ENCODE assay signal across 8 cellular contexts in genomic region chr3:143119009-143119914, GRCh38. TPM values are rescaled to one million over a fixed set of nuclear protein-coding genes. Genes with fewer than 3 reads are reported as not detected.
DNase-seq lines count a peak whose midpoint lies in the region; ATAC-seq and TF ChIP-seq lines count a peak whose summit lies in the region.

A gene with protein sequence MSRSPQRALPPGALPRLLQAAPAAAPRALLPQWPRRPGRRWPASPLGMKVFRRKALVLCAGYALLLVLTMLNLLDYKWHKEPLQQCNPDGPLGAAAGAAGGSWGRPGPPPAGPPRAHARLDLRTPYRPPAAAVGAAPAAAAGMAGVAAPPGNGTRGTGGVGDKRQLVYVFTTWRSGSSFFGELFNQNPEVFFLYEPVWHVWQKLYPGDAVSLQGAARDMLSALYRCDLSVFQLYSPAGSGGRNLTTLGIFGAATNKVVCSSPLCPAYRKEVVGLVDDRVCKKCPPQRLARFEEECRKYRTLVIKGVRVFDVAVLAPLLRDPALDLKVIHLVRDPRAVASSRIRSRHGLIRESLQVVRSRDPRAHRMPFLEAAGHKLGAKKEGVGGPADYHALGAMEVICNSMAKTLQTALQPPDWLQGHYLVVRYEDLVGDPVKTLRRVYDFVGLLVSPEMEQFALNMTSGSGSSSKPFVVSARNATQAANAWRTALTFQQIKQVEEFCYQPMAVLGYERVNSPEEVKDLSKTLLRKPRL (plus strand): TSS chr3:143119771. CDS start chr3:143120817, 1,046 bp downstream.

- H3K27me3 ChIP-seq in DOHH2 (ENCODE audit: control insufficient read depth, low read length) (peaks cover 29% of the 10 kb centered on the region), SK-N-SH (ENCODE audit: insufficient read depth) (peaks cover 34% of the 10 kb centered on the region; the same call in 1 of the 2 replicates), trophoblast cell (ENCODE audit: insufficient read depth, low read length) (peaks cover 27% of the 10 kb centered on the region)

- H4K8ac ChIP-seq in trophoblast cell (ENCODE audit: low read depth, low read length) = no peak within 1 kb of the TSS

- H3K27ac Mint-ChIP-seq in activated naive CD8-positive, alpha-beta T cell treated with anti-CD3 and anti-CD28 coated beads, Interleukin-2, amount 10 ng/mL, durations not matched to agents 7 days and 5 days = peak within 1 kb of the TSS; percentile 76
- peak within 1 kb of the TSS; percentile 29 for H3K27ac Mint-ChIP-seq in type B pancreatic cell

- TF ChIP-seq EP300 in Ishikawa (IDR thresholded peaks at IDR 0.05; ENCODE audit: borderline replicate concordance) (0 out of 2 replicates have a peak, but pooled peaks have one; percentile 9), SK-N-SH (IDR thresholded peaks at IDR 0.05; ENCODE audit: borderline replicate concordance in 1 of 2, low read depth in 1 of 2, low read length in 1 of 2) (no peak)

- H3K79me1 ChIP-seq in trophoblast cell (ENCODE audit: low read length) = no peaks in the 10 kb centered on the region

- DNase-seq in SK-N-SH (peak; percentile 94), cardiac septum (ENCODE audit: low spot score) (peak; percentile 87), trophoblast cell (peak; percentile 55 to 72), type B pancreatic cell (ENCODE audit: extremely low spot score, unreplicated experiment) (peak; percentile 84)
- DNase-seq in activated naive CD8-positive, alpha-beta T cell treated with anti-CD3 and anti-CD28 coated beads, Interleukin-2, amount 10 ng/mL, durations not matched to agents 7 days and 5 days = peak; percentile 82

- no peak for TF ChIP-seq CTCF in DOHH2 (IDR thresholded peaks at IDR 0.05; ENCODE audit: low read depth, low read length, poor library complexity, severe bottlenecking)
- TF ChIP-seq CTCF in SK-N-SH (IDR thresholded peaks at IDR 0.05) = no peak
- peak; percentile 35 for TF ChIP-seq CTCF in type B pancreatic cell (conservative IDR thresholded peaks at IDR 0.05)

- no peak within 1 kb of the TSS for H2BK12ac ChIP-seq in trophoblast cell (ENCODE audit: low read length)

- intact Hi-C loops in cardiac septum (cut with DNase I) = no loop called here

- peak within 1 kb of the TSS; percentile 98 for H2AFZ ChIP-seq in SK-N-SH (ENCODE audit: low read depth)
- H2AFZ ChIP-seq in trophoblast cell (ENCODE audit: insufficient read depth, low read length, poor library complexity) = peak within 1 kb of the TSS; percentile 86

- H3F3A ChIP-seq in DOHH2 (ENCODE audit: control insufficient read depth, insufficient read depth) (peaks cover 7% of the 10 kb centered on the region; the same call in 1 of the 2 replicates), SK-N-SH (replicated peaks; ENCODE audit: insufficient read depth) (peaks cover 3% of the 10 kb centered on the region)

- CTCF ChIA-PET in SK-N-SH (lab: Yijun Ruan, JAX) = no interaction called here

- POLR2A ChIA-PET in SK-N-SH (lab: Yijun Ruan, JAX) = no interaction called here
- POLR2A ChIA-PET in activated naive CD8-positive, alpha-beta T cell treated with anti-CD3 and anti-CD28 coated beads, Interleukin-2, amount 10 ng/mL, durations not matched to agents 7 days and 5 days (lab: Charles Lee) = interaction anchor here (2.8 kb wide), 1 partner anchor 52 kb away, joined by 11 read pairs; no protein-coding TSS in a partner anchor

- H3K79me2 ChIP-seq in DOHH2 (ENCODE audit: control insufficient read depth, low read length) (no peaks in the 10 kb centered on the region), SK-N-SH (ENCODE audit: insufficient read depth) (no peaks in the 10 kb centered on the region), trophoblast cell (ENCODE audit: control insufficient read depth, insufficient read depth, low read length, poor library complexity) (no peaks in the 10 kb centered on the region)

- TF ChIP-seq RAD21 in Ishikawa (IDR thresholded peaks at IDR 0.05; ENCODE audit: low read depth) (no peak), SK-N-SH (IDR thresholded peaks at IDR 0.05; ENCODE audit: low read length) (no peak)

- H4K91ac ChIP-seq in trophoblast cell (ENCODE audit: low read depth, low read length) = no peak within 1 kb of the TSS

- no peak within 1 kb of the TSS for H2BK120ac ChIP-seq in trophoblast cell (ENCODE audit: insufficient read depth, low read length, poor library complexity)

- no peak within 1 kb of the TSS for H4K12ac ChIP-seq in trophoblast cell (ENCODE audit: low read depth, low read length)

- H3K9ac ChIP-seq in SK-N-SH (peak within 1 kb of the TSS; percentile 61; the same call in 1 of the 2 replicates), trophoblast cell (ENCODE audit: low read length) (peak within 1 kb of the TSS; percentile 74)

- no peak within 1 kb of the TSS for H3K23ac ChIP-seq in trophoblast cell (ENCODE audit: low read length)

- no peaks in the 10 kb centered on the region for H3K9me3 Mint-ChIP-seq in activated naive CD8-positive, alpha-beta T cell treated with anti-CD3 and anti-CD28 coated beads, Interleukin-2, amount 10 ng/mL, durations not matched to agents 7 days and 5 days
- H3K9me3 Mint-ChIP-seq in type B pancreatic cell = no peaks in the 10 kb centered on the region

- no peak within 1 kb of the TSS for H2AK5ac ChIP-seq in trophoblast cell (ENCODE audit: low read length)

- peak; percentile 70 for ATAC-seq in GM21529 (IDR thresholded peaks at IDR 0.05; ENCODE audit: unreplicated experiment)
- ATAC-seq in activated naive CD8-positive, alpha-beta T cell treated with anti-CD3 and anti-CD28 coated beads, Interleukin-2, amount 10 ng/mL, durations not matched to agents 7 days and 5 days (ENCODE audit: low read depth) = peak; percentile 76

- peaks cover 48% of the 10 kb centered on the region for H3K4me1 ChIP-seq in DOHH2 (ENCODE audit: control insufficient read depth, low read length)
- peaks cover 0 to 3% of the 10 kb centered on the region in 2 experiments; a peak in 1 of 4 replicates for H3K4me1 ChIP-seq in SK-N-SH (ENCODE audit: control insufficient read depth in 1 of 2, insufficient read depth in 2 of 2, low read depth in 1 of 2, low read length in 1 of 2)
- peaks cover 13 to 16% of the 10 kb centered on the region in 2 experiments for H3K4me1 ChIP-seq in trophoblast cell (ENCODE audit: control insufficient read depth in 1 of 2, insufficient read depth in 2 of 2, low read length in 2 of 2)

- no peak within 1 kb of the TSS for H3K27ac ChIP-seq in DOHH2 (ENCODE audit: low read depth, low read length)
- H3K27ac ChIP-seq in SK-N-SH (ENCODE audit: low read depth in 2 of 2, low read length in 1 of 2) = peak within 1 kb of the TSS in 1 of 2 experiments; percentile 66; a peak in 2 of 4 replicates
- no peak within 1 kb of the TSS for H3K27ac ChIP-seq in trophoblast cell (ENCODE audit: low read depth, low read length)

- WGBS in SK-N-SH (ENCODE audit: low lambda C conversion rate) = under 1% methylated on average over 41 of the region's 102 CpGs
- no CpG with 5 or more reads among the region's 102 CpGs for WGBS in trophoblast cell (ENCODE audit: extremely low coverage, insufficient coverage, insufficient read length)

- H3K9me2 ChIP-seq in DOHH2 (replicated peaks; ENCODE audit: control insufficient read depth, low read length) (no peaks in the 10 kb centered on the region), SK-N-SH (no peaks in the 10 kb centered on the region)

- no peak within 1 kb of the TSS for H3K4ac ChIP-seq in trophoblast cell (ENCODE audit: low read depth, low read length)

- H3K4me3 ChIP-seq in DOHH2 (ENCODE audit: low read length) = peak within 1 kb of the TSS; percentile 86
- peak within 1 kb of the TSS; percentile 61 to 99 for H3K4me3 ChIP-seq in SK-N-SH (ENCODE audit: low read depth in 2 of 2, low read length in 1 of 2)
- H3K4me3 ChIP-seq in trophoblast cell (ENCODE audit: low read depth, low read length) = peak within 1 kb of the TSS; percentile 90

- H3K27me3 Mint-ChIP-seq in activated naive CD8-positive, alpha-beta T cell treated with anti-CD3 and anti-CD28 coated beads, Interleukin-2, amount 10 ng/mL, durations not matched to agents 7 days and 5 days = peaks cover 12% of the 10 kb centered on the region
- peaks cover 64% of the 10 kb centered on the region for H3K27me3 Mint-ChIP-seq in type B pancreatic cell

- H4K20me1 ChIP-seq in DOHH2 (ENCODE audit: control insufficient read depth, insufficient read depth, low read depth, low read length) (no peaks in the 10 kb centered on the region; the same call in 1 of the 2 replicates), SK-N-SH (ENCODE audit: insufficient read depth) (no peaks in the 10 kb centered on the region)

- no peak within 1 kb of the TSS for H3K14ac ChIP-seq in trophoblast cell (ENCODE audit: low read length)

- H3K4me1 Mint-ChIP-seq in activated naive CD8-positive, alpha-beta T cell treated with anti-CD3 and anti-CD28 coated beads, Interleukin-2, amount 10 ng/mL, durations not matched to agents 7 days and 5 days = peaks cover 27% of the 10 kb centered on the region
- H3K4me1 Mint-ChIP-seq in type B pancreatic cell (ENCODE audit: unreplicated experiment) = peaks cover 17% of the 10 kb centered on the region

- no peak within 1 kb of the TSS for H3K18ac ChIP-seq in trophoblast cell (ENCODE audit: low read length)

- H2BK5ac ChIP-seq in trophoblast cell (ENCODE audit: low read depth, low read length, poor library complexity) = no peak within 1 kb of the TSS

- H3K36me3 Mint-ChIP-seq in activated naive CD8-positive, alpha-beta T cell treated with anti-CD3 and anti-CD28 coated beads, Interleukin-2, amount 10 ng/mL, durations not matched to agents 7 days and 5 days = no peaks in the 10 kb centered on the region
- no peaks in the 10 kb centered on the region for H3K36me3 Mint-ChIP-seq in type B pancreatic cell

- H3K4me3 Mint-ChIP-seq in activated naive CD8-positive, alpha-beta T cell treated with anti-CD3 and anti-CD28 coated beads, Interleukin-2, amount 10 ng/mL, durations not matched to agents 7 days and 5 days = peak within 1 kb of the TSS; percentile 91
- H3K4me3 Mint-ChIP-seq in type B pancreatic cell = peak within 1 kb of the TSS; percentile 89

- H3K9me3 ChIP-seq in DOHH2 (ENCODE audit: control insufficient read depth, insufficient read depth, low read length) = peaks cover 5% of the 10 kb centered on the region; the same call in 1 of the 2 replicates
- H3K9me3 ChIP-seq in SK-N-SH = no peaks in the 10 kb centered on the region
- H3K9me3 ChIP-seq in trophoblast cell (ENCODE audit: insufficient read depth, low read depth, low read length) = peaks cover 9% of the 10 kb centered on the region

- H3K4me2 ChIP-seq in DOHH2 (ENCODE audit: low read length) = peak within 1 kb of the TSS; percentile 92
- H3K4me2 ChIP-seq in SK-N-SH = peak within 1 kb of the TSS; percentile 99
- peak within 1 kb of the TSS; percentile 99 for H3K4me2 ChIP-seq in trophoblast cell (ENCODE audit: low read length)

- no peaks in the 10 kb centered on the region for H3K36me3 ChIP-seq in DOHH2 (ENCODE audit: control insufficient read depth, low read length)
- H3K36me3 ChIP-seq in SK-N-SH (replicated peaks in 1 of 2; ENCODE audit: control insufficient read depth in 1 of 2, insufficient read depth in 2 of 2, low read length in 1 of 2) = no peaks in the 10 kb centered on the region
- no peaks in the 10 kb centered on the region for H3K36me3 ChIP-seq in trophoblast cell (ENCODE audit: control insufficient read depth in 1 of 2, insufficient read depth in 2 of 2, low read length in 2 of 2)

RNA-seq across cellular contexts. Expression of the gene that starts here (rescaled TPM):
- 1.1 and 1.6 TPM in 2 replicates for polyA plus RNA-seq in SK-N-SH (2012; rRNA removed)
- polyA plus RNA-seq in SK-N-SH (2012; cell fraction: cytosol; rRNA removed) = 1.2 and 2.0 TPM in 2 replicates
- 1.3 and 1.5 TPM in 2 replicates for polyA plus RNA-seq in SK-N-SH (2012; cell fraction: nucleus; rRNA removed)
- 1 to 10 TPM; 2.4 to 3.0 TPM for total RNA-seq in activated naive CD8-positive, alpha-beta T cell treated with anti-CD3 and anti-CD28 coated beads, Interleukin-2, amount 10 ng/mL, durations not matched to agents 7 days and 5 days
- total RNA-seq in cardiac septum (2.4 TPM), type B pancreatic cell (ENCODE audit: low replicate concordance) (1.8 and 17.5 TPM in 2 replicates)
- 2.3 and 2.5 TPM in 2 replicates for polyA plus RNA-seq in trophoblast cell (2013)
